Comparison of ENCODE assay signal across 9 cellular contexts in genomic region chr1:86155061-86155806, GRCh38. TPM values are rescaled to one million over a fixed set of nuclear protein-coding genes. Genes with fewer than 3 reads are reported as not detected.
DNase-seq lines count a peak whose midpoint lies in the region; ATAC-seq and TF ChIP-seq lines count a peak whose summit lies in the region.
"Had no signal": no experiment of that assay in that cellular context is flagged by ENCODE, and none has a peak within 500 bp of the region (broad histone marks: within the 10 kb centered on the region; RNA-seq: fewer than 3 reads in every experiment).

No MANE protein-coding gene starts in this region.

- peaks cover 40% of the 10 kb centered on the region for H3K27me3 Mint-ChIP-seq in activated naive CD8-positive, alpha-beta T cell treated with anti-CD3 and anti-CD28 coated beads, Interleukin-2, amount 10 ng/mL, durations not matched to agents 7 days and 5 days
- H3K27me3 Mint-ChIP-seq in activated naive CD8-positive, alpha-beta T cell treated with anti-CD3 and anti-CD28 coated beads, Interleukin-2, amount 50 U/mL, for 24 hours = peaks cover 47% of the 10 kb centered on the region
- H3K27me3 Mint-ChIP-seq in mesothelial cell of epicardium (ENCODE audit: low read depth) = peaks cover 73% of the 10 kb centered on the region

- peak; percentile 24 for DNase-seq in activated naive CD8-positive, alpha-beta T cell treated with anti-CD3 and anti-CD28 coated beads, Interleukin-2, amount 10 ng/mL, durations not matched to agents 7 days and 5 days
- no peak for DNase-seq in activated naive CD8-positive, alpha-beta T cell treated with anti-CD3 and anti-CD28 coated beads, Interleukin-2, amount 50 U/mL, for 24 hours
- DNase-seq in mesothelial cell of epicardium (ENCODE audit: low spot score in 2 of 2, unreplicated experiment in 2 of 2) (peak; percentile 18 to 38), uterus (no peak)
- DNase-seq in NK-92 treated with Interleukin-12 subunit alpha and Interleukin-12 subunit beta, amount 100 ng/mL, for 24 hours (lab: John Stamatoyannopoulos, UW) = no peak
- no peak for DNase-seq in activated naive CD4-positive, alpha-beta T cell treated with Interleukin-2 at 50 U/mL for 16 hours

- no peak overlapping the region for H3K4me3 Mint-ChIP-seq in activated naive CD8-positive, alpha-beta T cell treated with anti-CD3 and anti-CD28 coated beads, Interleukin-2, amount 10 ng/mL, durations not matched to agents 7 days and 5 days
- no peak overlapping the region for H3K4me3 Mint-ChIP-seq in activated naive CD8-positive, alpha-beta T cell treated with anti-CD3 and anti-CD28 coated beads, Interleukin-2, amount 50 U/mL, for 24 hours
- H3K4me3 Mint-ChIP-seq in mesothelial cell of epicardium = peak overlapping the region; percentile 70

- H3K36me3 ChIP-seq in uterus = no peaks in the 10 kb centered on the region
- H3K36me3 ChIP-seq: BLaER1 had no signal

- peak overlapping the region; percentile 26 to 31 for H3K4me3 ChIP-seq in uterus

- no peak overlapping the region for H3K27ac ChIP-seq in uterus
- H3K27ac ChIP-seq: BLaER1 had no signal

- peaks cover 6% of the 10 kb centered on the region for H3K4me1 Mint-ChIP-seq in activated naive CD8-positive, alpha-beta T cell treated with anti-CD3 and anti-CD28 coated beads, Interleukin-2, amount 10 ng/mL, durations not matched to agents 7 days and 5 days
- peaks cover 4% of the 10 kb centered on the region for H3K4me1 Mint-ChIP-seq in activated naive CD8-positive, alpha-beta T cell treated with anti-CD3 and anti-CD28 coated beads, Interleukin-2, amount 50 U/mL, for 24 hours
- peaks cover 26% of the 10 kb centered on the region for H3K4me1 Mint-ChIP-seq in mesothelial cell of epicardium

- ATAC-seq in activated naive CD8-positive, alpha-beta T cell treated with anti-CD3 and anti-CD28 coated beads, Interleukin-2, amount 10 ng/mL, durations not matched to agents 7 days and 5 days (ENCODE audit: low read depth) = no peak
- ATAC-seq in activated naive CD8-positive, alpha-beta T cell treated with anti-CD3 and anti-CD28 coated beads, Interleukin-2, amount 50 U/mL, for 24 hours = no peak
- peak; percentile 50 for ATAC-seq in esophagus mucosa
- ATAC-seq in GM18861 (IDR thresholded peaks at IDR 0.05; ENCODE audit: unreplicated experiment) = no peak

- intact Hi-C loops in uterus (cut with DNase I; ENCODE audit: low total_unique reads) = no loop called here

- TF ChIP-seq POLR2A in uterus (IDR thresholded peaks at IDR 0.05) = no peak

- H3K27me3 ChIP-seq in uterus = no peaks in the 10 kb centered on the region

- TF ChIP-seq CTCF in mesothelial cell of epicardium (IDR thresholded peaks at IDR 0.05; ENCODE audit: unreplicated experiment) (no peak), uterus (IDR thresholded peaks at IDR 0.05) (no peak)

- H3K36me3 Mint-ChIP-seq in activated naive CD8-positive, alpha-beta T cell treated with anti-CD3 and anti-CD28 coated beads, Interleukin-2, amount 10 ng/mL, durations not matched to agents 7 days and 5 days = no peaks in the 10 kb centered on the region
- no peaks in the 10 kb centered on the region for H3K36me3 Mint-ChIP-seq in activated naive CD8-positive, alpha-beta T cell treated with anti-CD3 and anti-CD28 coated beads, Interleukin-2, amount 50 U/mL, for 24 hours (ENCODE audit: low read depth)
- H3K36me3 Mint-ChIP-seq in mesothelial cell of epicardium = no peaks in the 10 kb centered on the region

- H3K27ac Mint-ChIP-seq in activated naive CD8-positive, alpha-beta T cell treated with anti-CD3 and anti-CD28 coated beads, Interleukin-2, amount 10 ng/mL, durations not matched to agents 7 days and 5 days = no peak overlapping the region
- H3K27ac Mint-ChIP-seq in activated naive CD8-positive, alpha-beta T cell treated with anti-CD3 and anti-CD28 coated beads, Interleukin-2, amount 50 U/mL, for 24 hours = no peak overlapping the region
- H3K27ac Mint-ChIP-seq in mesothelial cell of epicardium = no peak overlapping the region

- peaks cover 0 to 12% of the 10 kb centered on the region in 2 donors for H3K4me1 ChIP-seq in uterus

- H3K9me3 Mint-ChIP-seq in activated naive CD8-positive, alpha-beta T cell treated with anti-CD3 and anti-CD28 coated beads, Interleukin-2, amount 10 ng/mL, durations not matched to agents 7 days and 5 days = no peaks in the 10 kb centered on the region
- no peaks in the 10 kb centered on the region for H3K9me3 Mint-ChIP-seq in activated naive CD8-positive, alpha-beta T cell treated with anti-CD3 and anti-CD28 coated beads, Interleukin-2, amount 50 U/mL, for 24 hours
- no peaks in the 10 kb centered on the region for H3K9me3 Mint-ChIP-seq in mesothelial cell of epicardium

- POLR2A ChIA-PET in activated naive CD8-positive, alpha-beta T cell treated with anti-CD3 and anti-CD28 coated beads, Interleukin-2, amount 10 ng/mL, durations not matched to agents 7 days and 5 days (lab: Charles Lee) = no interaction called here

- no peaks in the 10 kb centered on the region for H3K9me3 ChIP-seq in uterus

RNA-seq across cellular contexts. Expression of gene COL24A1, which starts 1.3 kb away (rescaled TPM):
- total RNA-seq in activated naive CD8-positive, alpha-beta T cell treated with anti-CD3 and anti-CD28 coated beads, Interleukin-2, amount 10 ng/mL, durations not matched to agents 7 days and 5 days = not detected
- total RNA-seq in esophagus mucosa = not detected
- total RNA-seq in mesothelial cell of epicardium = 2.7 to 3.5 TPM (median 2.9 TPM) in 3 replicates
- 1 to 10 TPM in 1 of 4 donors, under 1 TPM in 1, not detected in 2; 0.37 to 9.1 TPM for total RNA-seq in uterus

Comparison
In these comparisons a context has a peak if more than half of its experiments do, and no peak if none do; other contexts are left out.
1. DNase-seq: peak in activated naive CD8-positive, alpha-beta T cell treated with anti-CD3 and anti-CD28 coated beads, Interleukin-2, amount 10 ng/mL, durations not matched to agents 7 days and 5 days (single experiment) and mesothelial cell of epicardium (2 of 2); none in activated naive CD8-positive, alpha-beta T cell treated with anti-CD3 and anti-CD28 coated beads, Interleukin-2, amount 50 U/mL, for 24 hours (single experiment), uterus (0 of 2), NK-92 treated with Interleukin-12 subunit alpha and Interleukin-12 subunit beta, amount 100 ng/mL, for 24 hours (single experiment) and activated naive CD4-positive, alpha-beta T cell treated with Interleukin-2 at 50 U/mL for 16 hours (single experiment).